Comparison of ENCODE assay signal across 8 cellular contexts in genomic region chr16:4316732-4317461, GRCh38. TPM values are rescaled to one million over a fixed set of nuclear protein-coding genes. Genes with fewer than 3 reads are reported as not detected.
DNase-seq lines count a peak whose midpoint lies in the region; ATAC-seq and TF ChIP-seq lines count a peak whose summit lies in the region.

No MANE protein-coding gene starts in this region.

- no peak for DNase-seq in activated CD4-positive, alpha-beta T cell treated with anti-CD3 and anti-CD28 coated beads, Interleukin-2, amount 10 ng/mL, durations not matched to agents 7 days and 5 days
- DNase-seq in activated CD4-positive, alpha-beta T cell treated with anti-CD3 and anti-CD28 coated beads for 36 hours, result no peak
- no peak for DNase-seq in glutamatergic neuron
- DNase-seq in prostate gland (ENCODE audit: low spot score), result no peak

- no peaks in the 10 kb centered on the region for H3K9me3 Mint-ChIP-seq in activated CD4-positive, alpha-beta T cell treated with anti-CD3 and anti-CD28 coated beads, Interleukin-2, amount 10 ng/mL, durations not matched to agents 7 days and 5 days
- H3K9me3 Mint-ChIP-seq in activated CD4-positive, alpha-beta T cell treated with anti-CD3 and anti-CD28 coated beads for 36 hours (ENCODE audit: low read depth), result no peaks in the 10 kb centered on the region
- peaks cover 11% of the 10 kb centered on the region for H3K9me3 Mint-ChIP-seq in glutamatergic neuron (ENCODE audit: unreplicated experiment)

- CTCF ChIA-PET in activated CD4-positive, alpha-beta T cell treated with anti-CD3 and anti-CD28 coated beads, Interleukin-2, amount 10 ng/mL, durations not matched to agents 7 days and 5 days (lab: Charles Lee), result interaction anchor here (0.8 to 4.1 kb wide), 6 partner anchors 8 to 232 kb away, joined by 3 to 16 read pairs (median 3); no protein-coding TSS in a partner anchor
- CTCF ChIA-PET in activated CD4-positive, alpha-beta T cell treated with anti-CD3 and anti-CD28 coated beads for 36 hours (lab: Charles Lee), result interaction anchor here (2.2 kb wide), 1 partner anchor 11 kb away, joined by 12 read pairs; no protein-coding TSS in a partner anchor

- H3K4me3 Mint-ChIP-seq in activated CD4-positive, alpha-beta T cell treated with anti-CD3 and anti-CD28 coated beads, Interleukin-2, amount 10 ng/mL, durations not matched to agents 7 days and 5 days, result peak overlapping the region; percentile 41
- H3K4me3 Mint-ChIP-seq in activated CD4-positive, alpha-beta T cell treated with anti-CD3 and anti-CD28 coated beads for 36 hours, result no peak overlapping the region
- H3K4me3 Mint-ChIP-seq in glutamatergic neuron (ENCODE audit: unreplicated experiment), result peak overlapping the region; percentile 74

- H3K27me3 ChIP-seq in SU-DHL-6 (ENCODE audit: low read length) (no peaks in the 10 kb centered on the region), prostate gland (replicated peaks; ENCODE audit: insufficient read depth) (no peaks in the 10 kb centered on the region)

- TF ChIP-seq CTCF in SU-DHL-6 (IDR thresholded peaks at IDR 0.05; ENCODE audit: insufficient read depth, low read length, poor library complexity, severe bottlenecking), result no peak
- no peak for TF ChIP-seq CTCF in glutamatergic neuron (IDR thresholded peaks at IDR 0.05; ENCODE audit: partially characterized antibody, unreplicated experiment)
- no peak for TF ChIP-seq CTCF in prostate gland (IDR thresholded peaks at IDR 0.05)

- H4K20me1 ChIP-seq in SU-DHL-6 (ENCODE audit: low read depth, low read length), result no peaks in the 10 kb centered on the region

- ATAC-seq in activated CD4-positive, alpha-beta T cell treated with anti-CD3 and anti-CD28 coated beads for 36 hours, result no peak
- ATAC-seq in GM19455 (IDR thresholded peaks at IDR 0.05; ENCODE audit: unreplicated experiment), result no peak
- no peak for ATAC-seq in GM18868 (IDR thresholded peaks at IDR 0.05; ENCODE audit: unreplicated experiment)
- ATAC-seq in GM18907 (IDR thresholded peaks at IDR 0.05; ENCODE audit: unreplicated experiment), result no peak

- H3K9me2 ChIP-seq in SU-DHL-6 (replicated peaks; ENCODE audit: insufficient read depth, low read length), result no peaks in the 10 kb centered on the region

- H3K27ac ChIP-seq in SU-DHL-6 (ENCODE audit: low read depth, low read length), result no peak overlapping the region
- peak overlapping the region; percentile 81 to 86 for H3K27ac ChIP-seq in prostate gland

- H3K9me3 ChIP-seq in SU-DHL-6 (ENCODE audit: insufficient read depth, low read length) (no peaks in the 10 kb centered on the region), prostate gland (no peaks in the 10 kb centered on the region)

- peaks cover 17% of the 10 kb centered on the region for H3K27me3 Mint-ChIP-seq in activated CD4-positive, alpha-beta T cell treated with anti-CD3 and anti-CD28 coated beads, Interleukin-2, amount 10 ng/mL, durations not matched to agents 7 days and 5 days
- H3K27me3 Mint-ChIP-seq in activated CD4-positive, alpha-beta T cell treated with anti-CD3 and anti-CD28 coated beads for 36 hours, result peaks cover 13% of the 10 kb centered on the region
- peaks cover 11% of the 10 kb centered on the region for H3K27me3 Mint-ChIP-seq in glutamatergic neuron (ENCODE audit: unreplicated experiment)

- H3K36me3 Mint-ChIP-seq in activated CD4-positive, alpha-beta T cell treated with anti-CD3 and anti-CD28 coated beads, Interleukin-2, amount 10 ng/mL, durations not matched to agents 7 days and 5 days (ENCODE audit: low read depth), result peaks cover 2% of the 10 kb centered on the region
- H3K36me3 Mint-ChIP-seq in activated CD4-positive, alpha-beta T cell treated with anti-CD3 and anti-CD28 coated beads for 36 hours (ENCODE audit: low read depth), result no peaks in the 10 kb centered on the region
- H3K36me3 Mint-ChIP-seq in glutamatergic neuron (ENCODE audit: unreplicated experiment), result no peaks in the 10 kb centered on the region

- intact Hi-C loops in activated CD4-positive, alpha-beta T cell treated with anti-CD3 and anti-CD28 coated beads for 36 hours (cut with DNase I, micrococcal nuclease), result no loop called here
- intact Hi-C loops in prostate gland (cut with DNase I), result loop anchor here (5.0 kb wide), 1 partner anchor 45 kb away; the partner anchor contains the start of gene TFAP4

- H2AFZ ChIP-seq in SU-DHL-6 (ENCODE audit: low read depth, low read length, severe bottlenecking), result no peak overlapping the region

- 6% methylated on average over 27 of the region's 28 CpGs for WGBS in prostate gland

- peaks cover 7% of the 10 kb centered on the region for H3K4me1 ChIP-seq in prostate gland (replicated peaks)

- 0 out of 2 replicates have a peak overlapping the region, but pooled peaks have one; percentile 16 for H3K9ac ChIP-seq in SU-DHL-6 (ENCODE audit: low read length)

- H3K27ac Mint-ChIP-seq in activated CD4-positive, alpha-beta T cell treated with anti-CD3 and anti-CD28 coated beads, Interleukin-2, amount 10 ng/mL, durations not matched to agents 7 days and 5 days, result no peak overlapping the region
- no peak overlapping the region for H3K27ac Mint-ChIP-seq in activated CD4-positive, alpha-beta T cell treated with anti-CD3 and anti-CD28 coated beads for 36 hours
- H3K27ac Mint-ChIP-seq in glutamatergic neuron (ENCODE audit: unreplicated experiment), result no peak overlapping the region

- H3K4me1 Mint-ChIP-seq in activated CD4-positive, alpha-beta T cell treated with anti-CD3 and anti-CD28 coated beads, Interleukin-2, amount 10 ng/mL, durations not matched to agents 7 days and 5 days, result peaks cover 23% of the 10 kb centered on the region
- H3K4me1 Mint-ChIP-seq in activated CD4-positive, alpha-beta T cell treated with anti-CD3 and anti-CD28 coated beads for 36 hours, result peaks cover 11% of the 10 kb centered on the region
- peaks cover 8% of the 10 kb centered on the region for H3K4me1 Mint-ChIP-seq in glutamatergic neuron (ENCODE audit: low read depth, unreplicated experiment)

- no peaks in the 10 kb centered on the region for H3F3A ChIP-seq in SU-DHL-6 (ENCODE audit: insufficient read depth)

- POLR2A ChIA-PET in activated CD4-positive, alpha-beta T cell treated with anti-CD3 and anti-CD28 coated beads, Interleukin-2, amount 10 ng/mL, durations not matched to agents 7 days and 5 days (lab: Charles Lee), result no interaction called here
- POLR2A ChIA-PET in activated CD4-positive, alpha-beta T cell treated with anti-CD3 and anti-CD28 coated beads for 36 hours (lab: Charles Lee), result no interaction called here

- no peak overlapping the region for H3K4me3 ChIP-seq in SU-DHL-6 (ENCODE audit: insufficient read depth, low read length, poor library complexity, severe bottlenecking)
- peak overlapping the region; percentile 53 to 63 for H3K4me3 ChIP-seq in prostate gland

- no peaks in the 10 kb centered on the region for H3K79me2 ChIP-seq in SU-DHL-6 (ENCODE audit: insufficient read depth, low read length)

- peak overlapping the region; percentile 32 for H3K4me2 ChIP-seq in SU-DHL-6 (ENCODE audit: low read depth, low read length, poor library complexity, severe bottlenecking)

- TF ChIP-seq POLR2A in prostate gland (IDR thresholded peaks at IDR 0.05), result no peak

- H3K36me3 ChIP-seq in SU-DHL-6 (ENCODE audit: low read length), result no peaks in the 10 kb centered on the region
- no peaks in the 10 kb centered on the region for H3K36me3 ChIP-seq in prostate gland

RNA-seq across cellular contexts. Expression of gene GLIS2, which starts 1.0 kb away (rescaled TPM):
- under 1 TPM; 0.12 to 0.17 TPM for total RNA-seq in activated CD4-positive, alpha-beta T cell treated with anti-CD3 and anti-CD28 coated beads, Interleukin-2, amount 10 ng/mL, durations not matched to agents 7 days and 5 days
- total RNA-seq in activated CD4-positive, alpha-beta T cell treated with anti-CD3 and anti-CD28 coated beads for 36 hours, result under 1 TPM; 0.27 to 0.30 TPM
- total RNA-seq in glutamatergic neuron (ENCODE audit: unreplicated experiment), result 16.5 TPM
- total RNA-seq in prostate gland, result 10 to 100 TPM in 1 of 2 donors, 1 to 10 TPM in 1; 3.8 to 10.5 TPM

RNA-seq across cellular contexts. Expression of gene PAM16, which starts 34.2 kb away (rescaled TPM):
- 10 to 100 TPM; 35.1 to 39.3 TPM for total RNA-seq in activated CD4-positive, alpha-beta T cell treated with anti-CD3 and anti-CD28 coated beads, Interleukin-2, amount 10 ng/mL, durations not matched to agents 7 days and 5 days
- total RNA-seq in activated CD4-positive, alpha-beta T cell treated with anti-CD3 and anti-CD28 coated beads for 36 hours, result 10 to 100 TPM; 62.8 to 67.8 TPM
- total RNA-seq in glutamatergic neuron (ENCODE audit: unreplicated experiment) (33.1 TPM), prostate gland (100 to 1,000 TPM in 1 of 2 donors, 10 to 100 TPM in 1; 28.6 to 100 TPM)

RNA-seq across cellular contexts. Expression of gene TFAP4, which starts 44.1 kb away (rescaled TPM):
- total RNA-seq in activated CD4-positive, alpha-beta T cell treated with anti-CD3 and anti-CD28 coated beads, Interleukin-2, amount 10 ng/mL, durations not matched to agents 7 days and 5 days, result 10 to 100 TPM; 19.3 to 19.7 TPM
- 10 to 100 TPM; 31.0 to 42.4 TPM for total RNA-seq in activated CD4-positive, alpha-beta T cell treated with anti-CD3 and anti-CD28 coated beads for 36 hours
- total RNA-seq in glutamatergic neuron (ENCODE audit: unreplicated experiment) (13.0 TPM), prostate gland (10 to 100 TPM in 1 of 2 donors, 1 to 10 TPM in 1; 9.0 to 12.8 TPM)

RNA-seq across cellular contexts. Expression of gene VASN, which starts 54.8 kb away (rescaled TPM):
- not detected for total RNA-seq in activated CD4-positive, alpha-beta T cell treated with anti-CD3 and anti-CD28 coated beads, Interleukin-2, amount 10 ng/mL, durations not matched to agents 7 days and 5 days
- not detected for total RNA-seq in activated CD4-positive, alpha-beta T cell treated with anti-CD3 and anti-CD28 coated beads for 36 hours
- total RNA-seq in glutamatergic neuron (ENCODE audit: unreplicated experiment), result 4.1 TPM
- total RNA-seq in prostate gland, result 10 to 100 TPM; 13.1 to 97.4 TPM
